ENCODE assay signal across 19 cellular contexts in the genomic region with DNA sequence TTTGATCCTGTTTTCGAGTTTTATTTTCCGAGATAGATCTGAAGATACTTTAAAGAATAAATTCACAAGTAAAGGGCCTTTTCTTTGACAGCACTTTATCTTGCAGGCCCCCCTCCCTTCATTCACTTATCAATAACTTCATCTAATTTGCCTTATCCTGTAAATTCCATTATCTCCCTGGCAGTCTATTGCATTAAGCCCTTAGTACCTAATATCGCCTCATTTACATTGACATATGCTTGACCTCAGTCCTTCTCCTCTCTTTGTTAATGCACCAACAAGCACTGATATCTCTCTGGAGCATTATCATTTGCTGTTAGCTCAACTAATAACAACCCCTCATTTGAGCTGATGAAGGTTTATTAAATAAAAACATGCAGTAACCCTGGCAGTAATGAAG. TPM values are rescaled to one million over a fixed set of nuclear protein-coding genes. Genes with fewer than 3 reads are reported as not detected.
A peak's percentile ranks its signal among the peaks of the same experiment; 100 is the strongest.
DNase-seq lines count a peak whose midpoint lies in the region; TF ChIP-seq lines count a peak whose summit lies in the region.
"Had no signal": no experiment of that assay in that cellular context is flagged by ENCODE, and none has a peak within 500 bp of the region (broad histone marks: within the 10 kb centered on the region; RNA-seq: fewer than 3 reads in every experiment).

No MANE protein-coding gene starts in this region.

- H3K9ac ChIP-seq in SK-N-SH: no peak overlapping the region
- H3K9ac ChIP-seq: BLaER1 treated with 17β-estradiol and CSF1 and Interleukin-3, amounts not matched to agents 10 nM and 100 nM; GM23248 had no signal

- TF ChIP-seq EP300 in SK-N-SH (IDR thresholded peaks at IDR 0.05; ENCODE audit: borderline replicate concordance in 1 of 2, low read depth in 1 of 2, low read length in 1 of 2): peak; percentile 9 to 89; a peak in 2 of 4 replicates

- in situ Hi-C loops in HAP-1 (cut with MboI; ENCODE audit: low sequenced_read_pairs): no loop called here

- peaks cover 12% of the 10 kb centered on the region for H3K79me2 ChIP-seq in SK-N-SH (ENCODE audit: insufficient read depth)

- H3K36me3 Mint-ChIP-seq in glutamatergic neuron (ENCODE audit: unreplicated experiment): no peaks in the 10 kb centered on the region

- H3K36me3 ChIP-seq in SK-N-SH (replicated peaks in 1 of 2; ENCODE audit: control insufficient read depth in 1 of 2, insufficient read depth in 2 of 2, low read length in 1 of 2) (peaks cover 0 to 4% of the 10 kb centered on the region in 2 experiments), ascending aorta (no peaks in the 10 kb centered on the region), HAP-1 (replicated peaks) (no peaks in the 10 kb centered on the region)
- H3K36me3 ChIP-seq: BE2C had no signal

- H3K9me3 Mint-ChIP-seq in glutamatergic neuron (ENCODE audit: unreplicated experiment): peaks cover 5% of the 10 kb centered on the region
- H3K9me3 Mint-ChIP-seq: CD14-positive monocyte; CD4-positive, alpha-beta T cell; CD8-positive, alpha-beta memory T cell had no signal

- H3K27me3 ChIP-seq in SK-N-SH (ENCODE audit: insufficient read depth) (no peaks in the 10 kb centered on the region), ascending aorta (no peaks in the 10 kb centered on the region), HAP-1 (ENCODE audit: low read depth) (no peaks in the 10 kb centered on the region)
- H3K27me3 ChIP-seq: BE2C; BLaER1 treated with 17β-estradiol and CSF1 and Interleukin-3, amounts not matched to agents 10 nM and 100 nM had no signal

- H2AFZ ChIP-seq in SK-N-SH (ENCODE audit: low read depth): no peak overlapping the region
- H2AFZ ChIP-seq: GM23248 had no signal

- H3K9me3 ChIP-seq in SK-N-SH: no peaks in the 10 kb centered on the region
- no peaks in the 10 kb centered on the region for H3K9me3 ChIP-seq in ascending aorta
- no peaks in the 10 kb centered on the region for H3K9me3 ChIP-seq in HAP-1
- H3K9me3 ChIP-seq: BE2C; BLaER1 treated with 17β-estradiol and CSF1 and Interleukin-3, amounts not matched to agents 10 nM and 100 nM had no signal

- peak overlapping the region; percentile 83 for H3K27ac Mint-ChIP-seq in glutamatergic neuron (ENCODE audit: unreplicated experiment)
- H3K27ac Mint-ChIP-seq: CD14-positive monocyte; CD4-positive, alpha-beta T cell; CD8-positive, alpha-beta memory T cell had no signal

- peaks cover 2% of the 10 kb centered on the region for H3K27me3 Mint-ChIP-seq in glutamatergic neuron (ENCODE audit: unreplicated experiment)
- H3K27me3 Mint-ChIP-seq: CD4-positive, alpha-beta T cell; CD8-positive, alpha-beta memory T cell had no signal

- H3K9me2 ChIP-seq in SK-N-SH: no peaks in the 10 kb centered on the region; the same call in 1 of the 2 replicates

- peaks cover 63% of the 10 kb centered on the region for H3K4me1 Mint-ChIP-seq in glutamatergic neuron (ENCODE audit: low read depth, unreplicated experiment)

- H3K4me3 Mint-ChIP-seq in glutamatergic neuron (ENCODE audit: unreplicated experiment): peak overlapping the region; percentile 17
- H3K4me3 Mint-ChIP-seq: CD14-positive monocyte; CD4-positive, alpha-beta T cell; CD8-positive, alpha-beta memory T cell had no signal

- WGBS in SK-N-SH (ENCODE audit: low lambda C conversion rate): 87% methylated on average over 3 of the region's 3 CpGs

- DNase-seq in NCI-H748 (lab: John Stamatoyannopoulos, UW; ENCODE audit: unreplicated experiment) (peak; percentile 3), NCI-H748 treated with DMSO at 0.1 percent for 48 hours (lab: John Stamatoyannopoulos, UW) (no peak), SK-N-SH (peak; percentile 30), glutamatergic neuron (no peak), HK-2 (ENCODE audit: unreplicated experiment) (no peak), ascending aorta (ENCODE audit: low spot score in 2 of 2) (no peak), HAP-1 (ENCODE audit: low spot score in 2 of 2) (no peak)
- DNase-seq in stimulated activated CD4-positive, alpha-beta T cell treated with anti-CD3 and anti-CD28 coated beads, Interleukin-15, amount 100 ng/mL, for 24 hours: no peak
- DNase-seq: CD4-positive, alpha-beta T cell; CD8-positive, alpha-beta memory T cell; DMS53; DMS79 treated with DMSO at 0.1 percent for 48 hours; GF-D8; GM23248; H7 had no signal

- TF ChIP-seq RAD21 in SK-N-SH (IDR thresholded peaks at IDR 0.05; ENCODE audit: low read length): no peak; the same call in 1 of the 2 replicates

- TF ChIP-seq CTCF in SK-N-SH (IDR thresholded peaks at IDR 0.05) (no peak), glutamatergic neuron (IDR thresholded peaks at IDR 0.05; ENCODE audit: partially characterized antibody, unreplicated experiment) (no peak), ascending aorta (IDR thresholded peaks at IDR 0.05) (no peak)

- intact Hi-C loops in ascending aorta (cut with DNase I): no loop called here

- H4K20me1 ChIP-seq in SK-N-SH (ENCODE audit: insufficient read depth): no peaks in the 10 kb centered on the region

- H3K4me1 ChIP-seq in SK-N-SH (ENCODE audit: control insufficient read depth in 1 of 2, insufficient read depth in 2 of 2, low read depth in 1 of 2, low read length in 1 of 2): peaks cover 0 to 70% of the 10 kb centered on the region in 2 experiments; a peak in 2 of 4 replicates
- H3K4me1 ChIP-seq in ascending aorta: peaks cover 0 to 4% of the 10 kb centered on the region in 2 donors
- no peaks in the 10 kb centered on the region for H3K4me1 ChIP-seq in HAP-1
- H3K4me1 ChIP-seq: BLaER1 treated with 17β-estradiol and CSF1 and Interleukin-3, amounts not matched to agents 10 nM and 100 nM had no signal

- H3K4me2 ChIP-seq in SK-N-SH: no peak overlapping the region
- H3K4me2 ChIP-seq: BLaER1 treated with 17β-estradiol and CSF1 and Interleukin-3, amounts not matched to agents 10 nM and 100 nM had no signal

- POLR2A ChIA-PET in SK-N-SH (lab: Yijun Ruan, JAX): interaction anchor here (0.6 kb wide), 1 partner anchor 10 kb away, joined by 3 read pairs; no protein-coding TSS in a partner anchor

- H3K27ac ChIP-seq in SK-N-SH (ENCODE audit: low read depth in 2 of 2, low read length in 1 of 2) (peak overlapping the region in 1 of 2 experiments; percentile 96; a peak in 2 of 4 replicates), ascending aorta (no peak overlapping the region)
- H3K27ac ChIP-seq: 22Rv1; BLaER1 treated with 17β-estradiol and CSF1 and Interleukin-3, amounts not matched to agents 10 nM and 100 nM; GM23248 had no signal

- peaks cover 1% of the 10 kb centered on the region for H3F3A ChIP-seq in SK-N-SH (replicated peaks; ENCODE audit: insufficient read depth)

- H3K4me3 ChIP-seq in SK-N-SH (ENCODE audit: low read depth in 2 of 2, low read length in 1 of 2) (no peak overlapping the region), ascending aorta (no peak overlapping the region), HAP-1 (no peak overlapping the region)
- H3K4me3 ChIP-seq: BLaER1 treated with 17β-estradiol and CSF1 and Interleukin-3, amounts not matched to agents 10 nM and 100 nM; GM23248 had no signal

- CTCF ChIA-PET in SK-N-SH (lab: Yijun Ruan, JAX): interaction anchor here (0.6 to 2.0 kb wide), 4 partner anchors 14 to 160 kb away, joined by 3 to 4 read pairs (median 3); no protein-coding TSS in a partner anchor

TF ChIP-seq in SK-N-SH, 30 proteins besides CTCF, POLR2A, EP300 and RAD21 (continues in another document):
- no peak for TF ChIP-seq TAF1 (IDR thresholded peaks at IDR 0.05; ENCODE audit: borderline replicate concordance, low read depth, low read length)
- TF ChIP-seq, protein P1, sequence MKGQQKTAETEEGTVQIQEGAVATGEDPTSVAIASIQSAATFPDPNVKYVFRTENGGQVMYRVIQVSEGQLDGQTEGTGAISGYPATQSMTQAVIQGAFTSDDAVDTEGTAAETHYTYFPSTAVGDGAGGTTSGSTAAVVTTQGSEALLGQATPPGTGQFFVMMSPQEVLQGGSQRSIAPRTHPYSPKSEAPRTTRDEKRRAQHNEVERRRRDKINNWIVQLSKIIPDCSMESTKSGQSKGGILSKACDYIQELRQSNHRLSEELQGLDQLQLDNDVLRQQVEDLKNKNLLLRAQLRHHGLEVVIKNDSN (IDR thresholded peaks at IDR 0.05; ENCODE audit: borderline replicate concordance, low read depth): no peak
- TF ChIP-seq RFX5 (IDR thresholded peaks at IDR 0.05; ENCODE audit: low read length): no peak; the same call in 1 of the 2 replicates
- TF ChIP-seq, protein P2, sequence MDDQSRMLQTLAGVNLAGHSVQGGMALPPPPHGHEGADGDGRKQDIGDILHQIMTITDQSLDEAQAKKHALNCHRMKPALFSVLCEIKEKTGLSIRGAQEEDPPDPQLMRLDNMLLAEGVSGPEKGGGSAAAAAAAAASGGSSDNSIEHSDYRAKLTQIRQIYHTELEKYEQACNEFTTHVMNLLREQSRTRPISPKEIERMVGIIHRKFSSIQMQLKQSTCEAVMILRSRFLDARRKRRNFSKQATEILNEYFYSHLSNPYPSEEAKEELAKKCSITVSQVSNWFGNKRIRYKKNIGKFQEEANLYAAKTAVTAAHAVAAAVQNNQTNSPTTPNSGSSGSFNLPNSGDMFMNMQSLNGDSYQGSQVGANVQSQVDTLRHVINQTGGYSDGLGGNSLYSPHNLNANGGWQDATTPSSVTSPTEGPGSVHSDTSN (IDR thresholded peaks at IDR 0.05): no peak
- TF ChIP-seq JUND (IDR thresholded peaks at IDR 0.05): no peak
- TF ChIP-seq MEF2A (IDR thresholded peaks at IDR 0.05; ENCODE audit: borderline replicate concordance, low read depth): no peak
- no peak for TF ChIP-seq ELF1 (IDR thresholded peaks at IDR 0.05)
- 0 out of 2 replicates have a peak, but pooled peaks have one; percentile 13 for TF ChIP-seq TEAD4 (IDR thresholded peaks at IDR 0.05; ENCODE audit: borderline replicate concordance, insufficient read depth)
- peak; percentile 56; the same call in 1 of the 2 replicates for TF ChIP-seq FOXJ3 (CRISPR knock-in tag; IDR thresholded peaks at IDR 0.05)
- TF ChIP-seq GATA2 (CRISPR knock-in tag; IDR thresholded peaks at IDR 0.05): peak; percentile 90
- TF ChIP-seq GABPA (IDR thresholded peaks at IDR 0.05; ENCODE audit: low read depth): no peak
- peak; percentile 89 for TF ChIP-seq RCOR1 (IDR thresholded peaks at IDR 0.05; ENCODE audit: low read length)
- TF ChIP-seq, protein P3, sequence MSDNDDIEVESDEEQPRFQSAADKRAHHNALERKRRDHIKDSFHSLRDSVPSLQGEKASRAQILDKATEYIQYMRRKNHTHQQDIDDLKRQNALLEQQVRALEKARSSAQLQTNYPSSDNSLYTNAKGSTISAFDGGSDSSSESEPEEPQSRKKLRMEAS (IDR thresholded peaks at IDR 0.05; ENCODE audit: low read depth): no peak
- TF ChIP-seq FOXM1 (IDR thresholded peaks at IDR 0.05; ENCODE audit: low read depth): no peak
- TF ChIP-seq POLR2AphosphoS5 (IDR thresholded peaks at IDR 0.05; ENCODE audit: low read depth, low read length): 0 out of 2 replicates have a peak, but pooled peaks have one; percentile 15
- no peak for TF ChIP-seq SMC3 (IDR thresholded peaks at IDR 0.05; ENCODE audit: low read depth, low read length)
- TF ChIP-seq NFIC (IDR thresholded peaks at IDR 0.05; ENCODE audit: borderline replicate concordance): no peak

RNA-seq across cellular contexts. Expression of a gene that starts 46.7 kb away (rescaled TPM):
- polyA plus RNA-seq in SK-N-SH (2012; rRNA removed): 35.5 and 37.3 TPM in 2 replicates
- polyA plus RNA-seq in SK-N-SH (2012; cell fraction: cytosol; rRNA removed): 38.8 and 48.9 TPM in 2 replicates
- 41.3 and 46.3 TPM in 2 replicates for polyA plus RNA-seq in SK-N-SH (2012; cell fraction: nucleus; rRNA removed)
- total RNA-seq in glutamatergic neuron (ENCODE audit: unreplicated experiment) (73.8 TPM), ascending aorta (27.1 TPM)

Comparison
In these comparisons a context has a peak if more than half of its experiments do, and no peak if none do; other contexts are left out.
1. DNase-seq: peak in NCI-H748 (single experiment) and SK-N-SH (single experiment); none in NCI-H748 treated with DMSO at 0.1 percent for 48 hours (single experiment), glutamatergic neuron (single experiment), HK-2 (single experiment), ascending aorta (0 of 2), stimulated activated CD4-positive, alpha-beta T cell treated with anti-CD3 and anti-CD28 coated beads, Interleukin-15, amount 100 ng/mL, for 24 hours (single experiment) and HAP-1 (0 of 2).